19 cellular contexts compared by ENCODE assay signal in the genomic region with DNA sequence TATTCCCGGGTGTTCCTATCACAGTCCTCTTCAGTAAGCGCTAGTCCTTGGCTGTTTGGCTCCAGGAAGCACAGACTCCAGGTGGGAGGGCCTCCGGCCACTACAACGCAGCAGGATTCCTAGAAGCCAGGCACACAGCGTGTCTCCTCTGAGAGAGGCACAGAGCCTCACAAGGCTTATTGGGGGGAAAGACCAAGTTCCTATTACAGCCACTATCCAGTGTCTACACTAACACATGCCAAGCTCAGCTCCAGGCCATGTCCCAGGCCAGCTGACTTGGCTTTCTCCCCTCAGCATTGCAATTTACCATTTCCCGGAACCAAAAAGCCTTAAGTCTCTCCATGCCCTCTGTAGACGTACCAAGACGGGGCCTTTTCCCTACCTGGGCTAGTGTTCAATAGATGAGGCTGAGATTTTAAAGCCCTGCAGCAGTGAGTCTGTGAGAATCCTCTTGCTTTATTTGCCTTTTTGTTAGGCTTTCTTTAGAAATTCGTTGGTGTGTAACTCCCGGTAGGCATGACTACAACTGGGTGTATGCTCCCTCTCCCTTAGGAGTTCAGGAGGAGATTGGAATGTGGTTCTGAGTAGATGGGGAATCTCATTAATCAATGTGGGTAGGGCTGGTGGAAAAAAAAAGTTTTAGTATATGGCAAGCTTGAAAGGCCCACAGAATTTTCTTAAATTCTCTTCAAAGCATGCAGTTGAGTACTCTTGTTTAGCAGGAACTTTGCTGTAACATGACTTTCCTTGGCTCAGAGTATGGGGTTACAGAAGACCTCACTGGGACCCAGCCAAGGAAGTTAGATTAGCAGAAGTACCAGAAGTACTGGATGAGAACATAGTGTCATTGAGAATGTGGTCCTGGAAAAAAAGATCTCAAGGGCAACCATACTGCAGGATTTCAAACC.
A peak's percentile ranks its signal among the peaks of the same experiment; 100 is the strongest.
DNase-seq lines count a peak whose midpoint lies in the region; ATAC-seq and TF ChIP-seq lines count a peak whose summit lies in the region.
"Had no signal": no experiment of that assay in that cellular context is flagged by ENCODE, and none has a peak within 500 bp of the region (broad histone marks: within the 10 kb centered on the region; RNA-seq: fewer than 3 reads in every experiment).

No MANE protein-coding gene starts in this region.

- H3K79me2 ChIP-seq in mesendoderm (ENCODE audit: control insufficient read depth, insufficient read depth, low read length), result no peaks in the 10 kb centered on the region

- DNase-seq in astrocyte of the spinal cord (ENCODE audit: low read depth, low spot score) (peak; percentile 14), foreskin keratinocyte (peak in 1 of 2 donors; percentile 51), mesendoderm (peak; percentile 22), thyroid gland (peak; percentile 56 to 61), COLO829 (ENCODE audit: low spot score) (no peak)
- DNase-seq in stimulated activated naive CD8-positive, alpha-beta T cell treated with anti-CD3 and anti-CD28 coated beads, Interleukin-15, Interleukin-2, amounts not matched to agents 100 U/mL and 50 U/mL, for 24 hours, result no peak
- DNase-seq: activated CD8-positive, alpha-beta T cell treated with anti-CD3 and anti-CD28 coated beads for 36 hours; activated T-cell treated with anti-CD3 and anti-CD28 coated beads, Interleukin-2, amount 50 U/mL, for 24 hours; brain microvascular endothelial cell; glutamatergic neuron; KBM-7; MV-4-11; naive thymus-derived CD8-positive, alpha-beta T cell; NCI-H187; NCI-H226; T-helper 17 cell; WERI-Rb-1 had no signal

- H3K4me1 ChIP-seq in foreskin keratinocyte, result peaks cover 8% of the 10 kb centered on the region
- H3K4me1 ChIP-seq in mesendoderm (ENCODE audit: control insufficient read depth, low read depth, low read length), result no peaks in the 10 kb centered on the region
- peaks cover 8 to 12% of the 10 kb centered on the region in 2 donors for H3K4me1 ChIP-seq in thyroid gland

- no peak overlapping the region for H3K56ac ChIP-seq in mesendoderm (ENCODE audit: low read length)

- H3K27me3 ChIP-seq in foreskin keratinocyte (no peaks in the 10 kb centered on the region), mesendoderm (ENCODE audit: insufficient read depth, low read length, poor library complexity) (no peaks in the 10 kb centered on the region), thyroid gland (no peaks in the 10 kb centered on the region)
- H3K27me3 ChIP-seq: brain microvascular endothelial cell had no signal

- H2AK5ac ChIP-seq in mesendoderm (ENCODE audit: low read length), result no peak overlapping the region

- TF ChIP-seq POLR2A in thyroid gland (IDR thresholded peaks at IDR 0.05), result no peak

- whole genome bisulfite sequencing in mesendoderm (ENCODE audit: extremely low coverage, insufficient coverage, low lambda C conversion rate), result no CpG with 5 or more reads among the region's 10 CpGs
- 49 to 62% methylated on average over 10 of the region's 10 CpGs for WGBS in thyroid gland, 2 donors

- H3K9ac ChIP-seq in mesendoderm (ENCODE audit: low read length), result no peak overlapping the region

- H3K9me3 ChIP-seq in thyroid gland, result no peaks in the 10 kb centered on the region
- H3K9me3 ChIP-seq: thoracic aorta had no signal

- ATAC-seq in foreskin keratinocyte (peak; percentile 28), HG03095 (IDR thresholded peaks at IDR 0.05; ENCODE audit: unreplicated experiment) (no peak)
- no peak for ATAC-seq in stimulated activated naive CD8-positive, alpha-beta T cell treated with anti-CD3 and anti-CD28 coated beads, Interleukin-15, Interleukin-2, amounts not matched to agents 100 U/mL and 50 U/mL, for 24 hours
- ATAC-seq: activated CD8-positive, alpha-beta T cell treated with anti-CD3 and anti-CD28 coated beads for 36 hours; naive thymus-derived CD8-positive, alpha-beta T cell; T-helper 17 cell had no signal

- no peak overlapping the region for H2BK120ac ChIP-seq in mesendoderm (ENCODE audit: low read depth, low read length)

- no peak overlapping the region for H3K18ac ChIP-seq in mesendoderm (ENCODE audit: low read length)

- no peak overlapping the region for H3K23ac ChIP-seq in mesendoderm (ENCODE audit: low read length)

- intact Hi-C loops in thyroid gland (cut with DNase I), result no loop called here

- in situ Hi-C loops in astrocyte of the spinal cord (cut with HindIII; ENCODE audit: low sequenced_read_pairs), result no loop called here

- no peak overlapping the region for H4K8ac ChIP-seq in mesendoderm (ENCODE audit: low read depth, low read length)

- no peak for TF ChIP-seq CTCF in astrocyte of the spinal cord (IDR thresholded peaks at IDR 0.05; ENCODE audit: low read depth, low read length)
- no peak for TF ChIP-seq CTCF in foreskin keratinocyte (conservative IDR thresholded peaks at IDR 0.05)
- no peak for TF ChIP-seq CTCF in thyroid gland (IDR thresholded peaks at IDR 0.05)

- H3K4ac ChIP-seq in mesendoderm (ENCODE audit: low read depth, low read length), result no peak overlapping the region

- H2BK5ac ChIP-seq in mesendoderm (ENCODE audit: low read length), result no peak overlapping the region

- H3K4me2 ChIP-seq in mesendoderm (ENCODE audit: low read length), result no peak overlapping the region

- no peak overlapping the region for H3K27ac ChIP-seq in foreskin keratinocyte
- H3K27ac ChIP-seq in mesendoderm (ENCODE audit: low read depth, low read length), result no peak overlapping the region
- H3K27ac ChIP-seq in thyroid gland, result no peak overlapping the region
- H3K27ac ChIP-seq: brain microvascular endothelial cell, thoracic aorta, WERI-Rb-1 had no signal

- H3K4me3 ChIP-seq in astrocyte of the spinal cord (ENCODE audit: low read depth, low read length) (no peak overlapping the region), mesendoderm (ENCODE audit: low read length) (no peak overlapping the region), thyroid gland (replicated peaks in 1 of 3) (no peak overlapping the region)
- H3K4me3 ChIP-seq: thoracic aorta had no signal

- H3K79me1 ChIP-seq in mesendoderm (ENCODE audit: low read length), result no peaks in the 10 kb centered on the region

- no peak overlapping the region for H4K5ac ChIP-seq in mesendoderm (ENCODE audit: low read length)

- H2BK15ac ChIP-seq in mesendoderm (replicated peaks; ENCODE audit: low read depth), result no peak overlapping the region

- H3K36me3 ChIP-seq in mesendoderm (ENCODE audit: control insufficient read depth, insufficient read depth, low read length) (no peaks in the 10 kb centered on the region), thyroid gland (no peaks in the 10 kb centered on the region)
- H3K36me3 ChIP-seq: brain microvascular endothelial cell, thoracic aorta, WERI-Rb-1 had no signal

Comparison
In these comparisons a context has a peak if more than half of its experiments do, and no peak if none do; other contexts are left out.
1. DNase-seq: peak in astrocyte of the spinal cord (single experiment), mesendoderm (single experiment) and thyroid gland (2 of 2); none in COLO829 (single experiment) and stimulated activated naive CD8-positive, alpha-beta T cell treated with anti-CD3 and anti-CD28 coated beads, Interleukin-15, Interleukin-2, amounts not matched to agents 100 U/mL and 50 U/mL, for 24 hours (single experiment).